In the genomic region with DNA sequence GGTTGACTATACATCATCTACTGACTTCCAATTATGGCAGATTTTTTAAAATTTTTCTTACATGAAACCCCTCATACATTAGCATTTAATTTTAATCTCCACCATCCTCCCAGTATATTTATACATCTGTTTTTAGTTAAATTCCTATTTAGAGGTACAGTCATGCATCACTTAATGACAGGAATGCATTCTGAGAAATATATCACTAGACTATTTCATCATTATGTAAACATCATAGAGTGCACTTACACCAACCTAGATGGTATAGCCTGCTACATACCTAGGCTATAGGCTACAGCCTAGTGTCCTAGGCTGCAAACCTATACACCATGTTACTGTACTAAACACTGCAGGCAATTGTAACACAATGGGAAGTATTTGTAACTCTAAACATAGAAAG, we compare ENCODE assay signal across 15 cellular contexts.
"Had no signal": no experiment of that assay in that cellular context is flagged by ENCODE, and none has a peak within 500 bp of the region (broad histone marks: within the 10 kb centered on the region; RNA-seq: fewer than 3 reads in every experiment).

No MANE protein-coding gene starts in this region.

- H3K27ac Mint-ChIP-seq: activated CD4-positive, alpha-beta memory T cell treated with anti-CD3 and anti-CD28 coated beads for 36 hours; activated naive CD8-positive, alpha-beta T cell; immature natural killer cell; T-helper 2 cell treated with Interferon-gamma antibody and Interleukin-4, amounts not matched to agents 5 μg/mL and 100 μg/mL, for 36 hours had no signal

- H3K4me3 Mint-ChIP-seq: activated CD4-positive, alpha-beta memory T cell treated with anti-CD3 and anti-CD28 coated beads for 36 hours; activated naive CD8-positive, alpha-beta T cell; activated T-cell treated with anti-CD3 and anti-CD28 coated beads, Interleukin-2, amount 50 U/mL, for 4 hours; immature natural killer cell; naive B cell; T-helper 2 cell treated with Interferon-gamma antibody and Interleukin-4, amounts not matched to agents 5 μg/mL and 100 μg/mL, for 36 hours had no signal

- H3K27me3 Mint-ChIP-seq: activated naive CD8-positive, alpha-beta T cell had no signal

- H3K36me3 ChIP-seq: tibial artery, vagina had no signal

- H3K36me3 Mint-ChIP-seq: activated CD4-positive, alpha-beta memory T cell treated with anti-CD3 and anti-CD28 coated beads for 36 hours; activated naive CD8-positive, alpha-beta T cell; immature natural killer cell had no signal

- H3K9me3 Mint-ChIP-seq: activated CD4-positive, alpha-beta memory T cell treated with anti-CD3 and anti-CD28 coated beads for 36 hours; activated T-cell treated with anti-CD3 and anti-CD28 coated beads, Interleukin-2, amount 50 U/mL, for 4 hours; T-helper 2 cell treated with Interferon-gamma antibody and Interleukin-4, amounts not matched to agents 5 μg/mL and 100 μg/mL, for 36 hours had no signal

- DNase-seq: activated CD4-positive, alpha-beta memory T cell treated with anti-CD3 and anti-CD28 coated beads for 36 hours; activated CD4-positive, alpha-beta T cell treated with anti-CD3 and anti-CD28 coated beads for 1 hour; activated effector memory CD4-positive, alpha-beta T cell treated with anti-CD3 and anti-CD28 coated beads, Interleukin-2, amount 50 U/mL, for 16 hours; activated T-cell treated with anti-CD3 and anti-CD28 coated beads, Interleukin-2, amount 50 U/mL, for 4 hours; anterior cingulate cortex; effector CD8-positive, alpha-beta T cell; immature natural killer cell; naive B cell; tibial artery had no signal

- H3K27ac ChIP-seq: coronary artery, epithelial cell of prostate, tibial artery, vagina had no signal

- H3K4me1 Mint-ChIP-seq: immature natural killer cell, naive B cell had no signal

- H3K4me3 ChIP-seq: coronary artery, smooth muscle cell, tibial artery, vagina had no signal

- H3K9me3 ChIP-seq: tibial artery, vagina had no signal

- ATAC-seq: activated T-cell treated with anti-CD3 and anti-CD28 coated beads, Interleukin-2, amount 50 U/mL, for 4 hours had no signal
